17 cellular contexts compared by ENCODE assay signal in genomic region chr5:128228506-128228905, GRCh38.
A peak's percentile ranks its signal among the peaks of the same experiment; 100 is the strongest.
DNase-seq lines count a peak whose midpoint lies in the region; ATAC-seq and TF ChIP-seq lines count a peak whose summit lies in the region.
"Had no signal": no experiment of that assay in that cellular context is flagged by ENCODE, and none has a peak within 500 bp of the region (broad histone marks: within the 10 kb centered on the region; RNA-seq: fewer than 3 reads in every experiment).

No MANE protein-coding gene starts in this region.

- in situ Hi-C loops in brain microvascular endothelial cell (cut with HindIII; ENCODE audit: low pct_ligation_motif_present, low sequenced_read_pairs) = loop anchor here (25.0 kb wide), 1 partner anchor 259 kb away; no protein-coding TSS in a partner anchor

- no peak for TF ChIP-seq CTCF in brain microvascular endothelial cell (IDR thresholded peaks at IDR 0.05; ENCODE audit: low read depth, low read length, missing control alignments)

- H3K36me3 ChIP-seq in brain microvascular endothelial cell (replicated peaks) = no peaks in the 10 kb centered on the region
- H3K36me3 ChIP-seq: right lobe of liver, upper lobe of left lung had no signal

- peak overlapping the region; percentile 51 for H3K27ac ChIP-seq in brain microvascular endothelial cell
- H3K27ac ChIP-seq: hepatocyte, right lobe of liver, upper lobe of left lung had no signal

- DNase-seq in Right ventricle myocardium inferior (ENCODE audit: missing footprints) = no peak
- DNase-seq in cardiac septum (ENCODE audit: low spot score) = no peak
- DNase-seq in brain microvascular endothelial cell = no peak
- peak; percentile 73 for DNase-seq in iris pigment epithelial cell (ENCODE audit: low read depth)
- no peak for DNase-seq in putamen (ENCODE audit: low spot score)
- DNase-seq: activated B cell treated with CpG ODN at 0.5 μM for 24 hours; activated naive CD4-positive, alpha-beta T cell treated with anti-CD3 and anti-CD28 coated beads, Interleukin-2, amount 10 ng/mL, durations not matched to agents 7 days and 5 days; caudate nucleus; naive thymus-derived CD4-positive, alpha-beta T cell; NCI-H1417 treated with DMSO at 0.1 percent for 48 hours; NCI-H510A; right lobe of liver; upper lobe of left lung had no signal

- no peak overlapping the region for H3K4me3 ChIP-seq in brain microvascular endothelial cell (ENCODE audit: low read depth, low read length)
- H3K4me3 ChIP-seq: hepatocyte, right lobe of liver, upper lobe of left lung had no signal

- peak; percentile 71 for ATAC-seq in Right ventricle myocardium inferior
- no peak for ATAC-seq in GM18502 (IDR thresholded peaks at IDR 0.05; ENCODE audit: poor library complexity, unreplicated experiment)
- no peak for ATAC-seq in HG02642 (IDR thresholded peaks at IDR 0.05; ENCODE audit: poor library complexity, unreplicated experiment)
- no peak for ATAC-seq in GM19023 (IDR thresholded peaks at IDR 0.05; ENCODE audit: unreplicated experiment)
- ATAC-seq: naive thymus-derived CD4-positive, alpha-beta T cell; right lobe of liver had no signal

- no peaks in the 10 kb centered on the region for H3K27me3 ChIP-seq in brain microvascular endothelial cell (replicated peaks)
- H3K27me3 ChIP-seq: hepatocyte, right lobe of liver, upper lobe of left lung had no signal

- intact Hi-C loops in Right ventricle myocardium inferior (cut with DNase I) (no loop called here), cardiac septum (cut with DNase I) (no loop called here)
